In the genomic region with DNA sequence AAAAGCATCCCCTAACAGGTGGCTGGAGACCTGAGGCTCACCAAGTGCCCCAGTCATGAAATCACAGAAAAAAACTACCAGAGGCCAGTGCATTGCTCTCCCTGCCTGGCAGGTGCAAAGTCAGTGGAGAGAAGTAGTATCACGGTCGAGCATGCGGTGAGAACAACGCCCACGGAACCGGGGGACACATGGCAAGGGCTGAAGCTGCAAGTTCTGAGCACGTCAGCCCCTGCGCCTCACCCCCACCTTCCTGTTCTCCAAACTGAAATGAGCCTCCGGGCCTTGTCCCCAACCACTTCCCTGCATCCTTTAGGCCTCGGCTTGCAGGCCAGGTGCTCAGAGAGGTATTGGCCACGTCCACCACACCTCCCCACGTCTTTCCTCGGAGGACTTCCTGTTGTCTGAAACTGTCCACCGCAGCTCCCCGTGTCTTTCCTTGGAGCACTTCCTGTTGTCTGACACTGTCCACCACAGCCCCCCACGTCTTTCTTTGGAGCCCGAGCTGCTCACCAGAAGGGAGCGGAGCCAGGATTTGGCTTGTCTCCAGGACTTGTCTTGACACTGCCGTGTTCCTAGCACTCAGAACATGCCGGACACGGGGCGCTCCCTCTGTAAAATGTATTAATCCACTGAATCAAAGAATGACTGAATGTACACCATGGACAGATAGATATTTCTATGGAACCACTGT, we compare ENCODE assay signal across 21 cellular contexts.
"Had no signal": no experiment of that assay in that cellular context is flagged by ENCODE, and none has a peak within 500 bp of the region (broad histone marks: within the 10 kb centered on the region; RNA-seq: fewer than 3 reads in every experiment).

No MANE protein-coding gene starts in this region.

- H3K27ac Mint-ChIP-seq: activated CD4-positive, alpha-beta memory T cell treated with anti-CD3 and anti-CD28 coated beads for 36 hours; activated CD4-positive, alpha-beta T cell treated with anti-CD3 and anti-CD28 coated beads for 36 hours; naive thymus-derived CD4-positive, alpha-beta T cell had no signal

- ATAC-seq: activated CD4-positive, alpha-beta T cell treated with anti-CD3 and anti-CD28 coated beads for 36 hours; activated T-cell treated with anti-CD3 and anti-CD28 coated beads, Interleukin-2, amount 50 U/mL, for 4 hours; naive thymus-derived CD4-positive, alpha-beta T cell had no signal

- H3K36me3 Mint-ChIP-seq: activated CD4-positive, alpha-beta memory T cell treated with anti-CD3 and anti-CD28 coated beads for 36 hours; naive thymus-derived CD4-positive, alpha-beta T cell had no signal

- H3K9me3 Mint-ChIP-seq: activated CD4-positive, alpha-beta memory T cell treated with anti-CD3 and anti-CD28 coated beads for 36 hours; activated T-cell treated with anti-CD3 and anti-CD28 coated beads, Interleukin-2, amount 50 U/mL, for 4 hours had no signal

- H3K36me3 ChIP-seq: breast epithelium, esophagus muscularis mucosa, thyroid gland had no signal

- H3K4me1 Mint-ChIP-seq: activated CD4-positive, alpha-beta T cell treated with anti-CD3 and anti-CD28 coated beads for 36 hours; naive thymus-derived CD4-positive, alpha-beta T cell had no signal

- H3K9me3 ChIP-seq: breast epithelium, esophagus muscularis mucosa, thyroid gland had no signal

- H3K4me1 ChIP-seq: breast epithelium, esophagus muscularis mucosa, thyroid gland had no signal

- H3K27ac ChIP-seq: breast epithelium, esophagus muscularis mucosa, thyroid gland had no signal

- FAIRE-seq: endothelial cell of umbilical vein had no signal

- DNase-seq: activated CD4-positive, alpha-beta memory T cell treated with anti-CD3 and anti-CD28 coated beads for 36 hours; activated CD4-positive, alpha-beta T cell treated with anti-CD3 and anti-CD28 coated beads for 36 hours; activated effector memory CD4-positive, alpha-beta T cell treated with Interleukin-2 at 50 U/mL for 16 hours; activated naive CD4-positive, alpha-beta T cell treated with anti-CD3 and anti-CD28 coated beads, Interleukin-2, amount 50 U/mL, for 16 hours; activated T-cell treated with anti-CD3 and anti-CD28 coated beads, Interleukin-2, amount 50 U/mL, for 4 hours; aorta; cerebellar nuclear complex; effector CD4-positive, alpha-beta T cell; mesendoderm; naive thymus-derived CD4-positive, alpha-beta T cell; nucleus accumbens; stimulated activated CD4-positive, alpha-beta T cell treated with anti-CD3 and anti-CD28 coated beads, Interleukin-12 subunit alpha, Interleukin-12 subunit beta, amount 100 ng/mL, for 4 hours; stimulated activated CD4-positive, alpha-beta T cell treated with anti-CD3 and anti-CD28 coated beads, Interleukin-1b, Interleukin-23, amount 100 ng/mL, for 48 hours; stimulated activated CD8-positive, alpha-beta memory T cell treated with anti-CD3 and anti-CD28 coated beads, Interleukin-4, amount 100 ng/mL, for 48 hours; stimulated activated naive CD4-positive, alpha-beta T cell; SW 1271; T-helper 2 cell; thyroid gland had no signal

- H3K27me3 ChIP-seq: thyroid gland had no signal

- H3K4me3 Mint-ChIP-seq: activated CD4-positive, alpha-beta memory T cell treated with anti-CD3 and anti-CD28 coated beads for 36 hours; activated CD4-positive, alpha-beta T cell treated with anti-CD3 and anti-CD28 coated beads for 36 hours; activated T-cell treated with anti-CD3 and anti-CD28 coated beads, Interleukin-2, amount 50 U/mL, for 4 hours; naive thymus-derived CD4-positive, alpha-beta T cell had no signal

- H3K4me3 ChIP-seq: breast epithelium, esophagus muscularis mucosa, thyroid gland had no signal
